Comparison of ENCODE assay signal across 8 cellular contexts in the genomic region with DNA sequence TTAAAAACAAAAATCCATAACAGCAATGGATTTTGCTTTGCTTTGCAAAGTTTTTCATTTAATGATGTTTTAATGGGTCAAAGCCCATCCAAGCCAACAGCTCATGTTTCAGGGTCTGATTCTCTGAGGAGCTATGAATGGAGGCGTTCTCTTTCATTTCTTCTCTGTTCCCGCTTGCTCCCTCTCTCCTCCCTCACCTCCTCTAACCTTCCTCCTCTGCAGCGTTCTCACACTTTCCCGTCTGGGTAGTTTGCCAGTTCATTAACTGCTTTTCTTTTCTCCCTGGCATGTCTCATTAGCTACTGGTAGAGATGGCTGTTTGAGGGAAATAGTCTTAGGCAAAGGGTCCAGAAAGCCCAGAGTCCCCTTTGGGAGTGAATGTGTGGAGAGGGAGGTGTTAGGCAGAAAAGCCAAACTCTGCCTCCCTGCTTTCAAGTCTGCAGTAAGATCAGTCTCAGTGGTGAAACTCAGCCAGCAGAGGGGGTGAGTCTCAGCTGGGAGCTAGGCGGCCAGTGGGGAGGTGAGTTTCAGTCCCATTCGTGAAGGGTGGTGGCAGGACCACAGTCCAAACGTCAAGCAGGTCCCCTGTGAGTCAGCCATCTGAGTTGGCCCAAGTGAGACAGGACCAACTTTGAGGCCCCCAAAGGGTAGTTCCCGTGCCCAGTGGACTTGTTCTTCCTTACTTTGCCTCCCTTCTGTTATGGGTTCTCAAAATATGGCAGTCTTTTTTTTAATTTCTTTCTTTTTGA. TPM values are rescaled to one million over a fixed set of nuclear protein-coding genes. Genes with fewer than 3 reads are reported as not detected.
DNase-seq lines count a peak whose midpoint lies in the region; ATAC-seq and TF ChIP-seq lines count a peak whose summit lies in the region.
"Not testable (repeated sequence)": the region's sequence is repeated elsewhere in the genome, so short reads cannot be mapped to it uniquely, and the experiment has no call there.

No MANE protein-coding gene starts in this region.

- intact Hi-C loops in IMR-90 (cut with micrococcal nuclease) = not testable (repeated sequence)
- intact Hi-C loops in activated CD4-positive, alpha-beta T cell treated with anti-CD3 and anti-CD28 coated beads for 36 hours (cut with DNase I, micrococcal nuclease) = loop anchor here (2.0 to 5.0 kb wide), 2 partner anchors 88 to 142 kb away; no protein-coding TSS in a partner anchor

- H3K4me3 Mint-ChIP-seq in activated CD4-positive, alpha-beta T cell treated with anti-CD3 and anti-CD28 coated beads for 36 hours = not testable (repeated sequence)

- not testable (repeated sequence) for H3K9me3 Mint-ChIP-seq in activated CD4-positive, alpha-beta T cell treated with anti-CD3 and anti-CD28 coated beads for 36 hours (ENCODE audit: low read depth)

- not testable (repeated sequence) for H3K9ac ChIP-seq in IMR-90 (ENCODE audit: low read depth, low read length)

- H3K56ac ChIP-seq in IMR-90 (ENCODE audit: extremely low read depth, insufficient read depth, low read length) = not testable (repeated sequence)

- not testable (repeated sequence) for H3K4me1 Mint-ChIP-seq in activated CD4-positive, alpha-beta T cell treated with anti-CD3 and anti-CD28 coated beads for 36 hours

- H3K14ac ChIP-seq in IMR-90 (replicated peaks; ENCODE audit: low read depth, low read length) = not testable (repeated sequence)

- H3K23ac ChIP-seq in IMR-90 (ENCODE audit: low read depth, low read length) = not testable (repeated sequence)

- H3K27ac Mint-ChIP-seq in activated CD4-positive, alpha-beta T cell treated with anti-CD3 and anti-CD28 coated beads for 36 hours = not testable (repeated sequence)

- peaks cover 3 to 30% of the 10 kb centered on the region in 2 experiments for H3K79me1 ChIP-seq in IMR-90 (ENCODE audit: low read depth in 1 of 2, low read length in 2 of 2)

- H3K27me3 Mint-ChIP-seq in activated CD4-positive, alpha-beta T cell treated with anti-CD3 and anti-CD28 coated beads for 36 hours = peaks cover 10% of the 10 kb centered on the region

- POLR2A ChIA-PET in IMR-90 (lab: Charles Lee; ENCODE audit: unreplicated experiment); activated CD4-positive, alpha-beta T cell treated with anti-CD3 and anti-CD28 coated beads for 36 hours (lab: Charles Lee): not testable (repeated sequence)

- not testable (repeated sequence) for H2BK15ac ChIP-seq in IMR-90 (ENCODE audit: low read depth, low read length)

- not testable (repeated sequence) for H3K18ac ChIP-seq in IMR-90 (ENCODE audit: low read depth, low read length)

- H3K27me3 ChIP-seq in IMR-90 (ENCODE audit: control insufficient read depth, insufficient read depth, low read length); lung (ENCODE audit: control insufficient read depth, insufficient read depth): not testable (repeated sequence)

- H2BK5ac ChIP-seq in IMR-90 (ENCODE audit: low read depth, low read length, poor library complexity, severe bottlenecking) = not testable (repeated sequence)

- 0% methylated on average over 1 of the region's 8 CpGs; no CpG with 5 or more reads in 1 of the 2 experiments for WGBS in IMR-90 (ENCODE audit: extremely low coverage in 2 of 2, insufficient read length in 1 of 2), 2 experiments
- 16 to 23% methylated on average over 6 to 7 of the region's 8 CpGs for WGBS in lung, 2 donors

- H3K4me1 ChIP-seq in IMR-90 (ENCODE audit: control insufficient read depth, insufficient read depth, low read length); lung (ENCODE audit: control insufficient read depth in 2 of 2, insufficient read depth in 2 of 2, low read length in 2 of 2): not testable (repeated sequence)

- H4K91ac ChIP-seq in IMR-90 (ENCODE audit: insufficient read depth, low read depth, low read length) = not testable (repeated sequence)

- H3K27ac ChIP-seq in IMR-90 (ENCODE audit: insufficient read depth, low read length) = not testable (repeated sequence)
- peak overlapping the region in 1 of 2 donors; percentile 49 for H3K27ac ChIP-seq in lung (ENCODE audit: low read depth in 1 of 2, low read length in 1 of 2)

- H2AK9ac ChIP-seq in IMR-90 (replicated peaks; ENCODE audit: low read depth, low read length, poor library complexity) = not testable (repeated sequence)

- in situ Hi-C loops in IMR-90 (cut with MboI; ENCODE audit: low sequenced_read_pairs) = not testable (repeated sequence)

- CTCF ChIA-PET in IMR-90 (lab: Yijun Ruan, JAX) = interaction anchor here (0.6 kb wide), 1 partner anchor 17 kb away, joined by 6 read pairs; no protein-coding TSS in a partner anchor
- CTCF ChIA-PET in activated CD4-positive, alpha-beta T cell treated with anti-CD3 and anti-CD28 coated beads for 36 hours (lab: Charles Lee) = interaction anchor here (0.9 to 1.6 kb wide), 2 partner anchors 91 to 96 kb away, joined by 3 to 4 read pairs; no protein-coding TSS in a partner anchor

- H3K9me1 ChIP-seq in IMR-90 (ENCODE audit: insufficient read depth, low read length) = not testable (repeated sequence)

- not testable (repeated sequence) for BruUV-seq in IMR-90 (replicated peaks; lab: Mats Ljungman, UMichigan)

- H2AK5ac ChIP-seq in IMR-90 (ENCODE audit: low read depth, low read length) = not testable (repeated sequence)

- not testable (repeated sequence) for H2AFZ ChIP-seq in IMR-90 (replicated peaks; ENCODE audit: low read length, poor library complexity)

- not testable (repeated sequence) for H4K8ac ChIP-seq in IMR-90 (ENCODE audit: low read depth in 2 of 2, low read length in 2 of 2)

- H4K20me1 ChIP-seq in IMR-90 (ENCODE audit: insufficient read depth, low read length) = not testable (repeated sequence)

- TF ChIP-seq RAD21 in IMR-90 (IDR thresholded peaks at IDR 0.05; ENCODE audit: low read length) = 0 out of 2 replicates have a peak, but pooled peaks have one; percentile 5

- peak; percentile 88 for ATAC-seq in GM19397 (IDR thresholded peaks at IDR 0.05; ENCODE audit: unreplicated experiment)
- peak; percentile 95 for ATAC-seq in HG02852 (IDR thresholded peaks at IDR 0.05; ENCODE audit: unreplicated experiment)
- peak; percentile 94 for ATAC-seq in IMR-90 (ENCODE audit: low read depth)
- peak; percentile 96 for ATAC-seq in activated CD4-positive, alpha-beta T cell treated with anti-CD3 and anti-CD28 coated beads for 36 hours
- peak; percentile 76 for ATAC-seq in lung (ENCODE audit: insufficient read depth, low FRiP score)
- peak; percentile 84 for ATAC-seq in stimulated activated naive CD8-positive, alpha-beta T cell treated with anti-CD3 and anti-CD28 coated beads, Interleukin-15, Interleukin-2, amounts not matched to agents 100 U/mL and 50 U/mL, for 24 hours

- H2BK120ac ChIP-seq in IMR-90 (ENCODE audit: low read depth, low read length) = 0 out of 2 replicates have a peak overlapping the region, but pooled peaks have one; percentile 4

- dilution Hi-C loops in IMR-90 (cut with HindIII; ENCODE audit: low sequenced_read_pairs, unreplicated experiment) = not testable (repeated sequence)

- H3K4me2 ChIP-seq in IMR-90 (ENCODE audit: low read depth, low read length) = 0 out of 2 replicates have a peak overlapping the region, but pooled peaks have one; percentile 40

- H3K36me3 ChIP-seq in IMR-90 (ENCODE audit: control insufficient read depth, insufficient read depth, low read length); lung (ENCODE audit: control insufficient read depth in 2 of 2, insufficient read depth in 2 of 2, low read length in 2 of 2): not testable (repeated sequence)

- H4K5ac ChIP-seq in IMR-90 (ENCODE audit: low read depth, low read length) = not testable (repeated sequence)

- not testable (repeated sequence) for TF ChIP-seq POLR2A in IMR-90 (IDR thresholded peaks at IDR 0.05; ENCODE audit: low read depth, low read length)

- 0 out of 2 replicates have a peak, but pooled peaks have one; percentile 19 for TF ChIP-seq CTCF in IMR-90 (conservative IDR thresholded peaks at IDR 0.05; ENCODE audit: low read depth, low read length)
- peak; percentile 27 for TF ChIP-seq CTCF in epithelial cell of esophagus (IDR thresholded peaks at IDR 0.05; ENCODE audit: insufficient read depth, low read depth, low read length, missing control alignments)
- TF ChIP-seq CTCF in lung (IDR thresholded peaks at IDR 0.05; ENCODE audit: control extremely low read depth, extremely low read depth) = not testable (repeated sequence)

- DNase-seq in DMS53 (lab: John Stamatoyannopoulos, UW) = peak; percentile 37
- DNase-seq in IMR-90; epithelial cell of esophagus (ENCODE audit: low read depth); lung (ENCODE audit: low spot score); stimulated activated naive CD8-positive, alpha-beta T cell treated with anti-CD3 and anti-CD28 coated beads, Interleukin-15, Interleukin-2, amounts not matched to agents 100 U/mL and 50 U/mL, for 24 hours: not testable (repeated sequence)
- DNase-seq in activated CD4-positive, alpha-beta T cell treated with anti-CD3 and anti-CD28 coated beads for 36 hours = peak; percentile 20

- not testable (repeated sequence) for H3K4ac ChIP-seq in IMR-90 (ENCODE audit: low read depth, low read length)

- not testable (repeated sequence) for H2BK20ac ChIP-seq in IMR-90 (ENCODE audit: low read depth, low read length)

- H3K4me3 ChIP-seq in IMR-90 (ENCODE audit: insufficient read depth, low read depth, low read length); epithelial cell of esophagus (ENCODE audit: low read length); lung: not testable (repeated sequence)

- H3K36me3 Mint-ChIP-seq in activated CD4-positive, alpha-beta T cell treated with anti-CD3 and anti-CD28 coated beads for 36 hours (ENCODE audit: low read depth) = not testable (repeated sequence)

- H3K9me3 ChIP-seq in IMR-90 (ENCODE audit: control insufficient read depth, insufficient read depth, low read length); lung (ENCODE audit: control insufficient read depth in 2 of 2, insufficient read depth in 1 of 2, low read length in 1 of 2): not testable (repeated sequence)

RNA-seq across cellular contexts. Expression of a gene that starts 7.3 kb away (rescaled TPM):
- 146 and 191 TPM in 2 replicates for total RNA-seq in IMR-90 (2012; rRNA removed)
- 99.0 and 126 TPM in 2 replicates for polyA plus RNA-seq in IMR-90 (2012; rRNA removed)
- polyA plus RNA-seq in IMR-90 (2012; cell fraction: cytosol; rRNA removed) = 82.9 and 154 TPM in 2 replicates
- 58.8 and 68.7 TPM in 2 replicates for polyA plus RNA-seq in IMR-90 (2012; cell fraction: nucleus; rRNA removed; ENCODE audit: low replicate concordance)
- total RNA-seq in activated CD4-positive, alpha-beta T cell treated with anti-CD3 and anti-CD28 coated beads for 36 hours = 1 to 10 TPM in 1 of 2 experiments, under 1 TPM in 1; 0.37 to 1.0 TPM
- total RNA-seq in lung = 100 to 1,000 TPM; 117 to 118 TPM
- 10 to 100 TPM; 24.2 to 31.0 TPM for polyA plus RNA-seq in lung

Comparison
In these comparisons a context has a peak if more than half of its experiments do, and no peak if none do; other contexts are left out.
1. RNA of a gene that starts 7.3 kb away (total RNA-seq): 146 to 191 TPM in IMR-90 and 117 to 118 TPM in lung; 0.37 to 1.0 TPM in activated CD4-positive, alpha-beta T cell treated with anti-CD3 and anti-CD28 coated beads for 36 hours; every median in the first group is over 10 times any median in the second.
2. Peak in every context shown above with its lines, with median percentiles within 50 percentile points of each other: ATAC-seq.